Comparison of ENCODE assay signal across 2 cellular contexts in genomic region chr9:19156026-19156474, GRCh38.
TF ChIP-seq lines count a peak whose summit lies in the region.

No MANE protein-coding gene starts in this region.

TF ChIP-seq in SK-N-SH, 30 proteins besides CTCF, POLR2A, EP300 and RAD21 (continued from another document):
- TF ChIP-seq IRF3 (IDR thresholded peaks at IDR 0.05; ENCODE audit: low read depth, low read length), result no peak
- TF ChIP-seq MEF2A (IDR thresholded peaks at IDR 0.05; ENCODE audit: borderline replicate concordance, low read depth), result no peak
- no peak for TF ChIP-seq TAF1 (IDR thresholded peaks at IDR 0.05; ENCODE audit: borderline replicate concordance, low read depth, low read length)
- no peak for TF ChIP-seq RXRA (IDR thresholded peaks at IDR 0.05; ENCODE audit: borderline replicate concordance, low read depth)
- no peak for TF ChIP-seq ZBTB33 (IDR thresholded peaks at IDR 0.05; ENCODE audit: borderline replicate concordance, low read depth)
- no peak for TF ChIP-seq MXI1 (IDR thresholded peaks at IDR 0.05; ENCODE audit: low read depth, low read length)
- no peak for TF ChIP-seq RCOR1 (IDR thresholded peaks at IDR 0.05; ENCODE audit: low read length)
- no peak for TF ChIP-seq FOXM1 (IDR thresholded peaks at IDR 0.05; ENCODE audit: low read depth)
- no peak for TF ChIP-seq TEAD4 (IDR thresholded peaks at IDR 0.05; ENCODE audit: borderline replicate concordance, insufficient read depth)
- no peak for TF ChIP-seq JUND (IDR thresholded peaks at IDR 0.05)
- no peak for TF ChIP-seq TCF12 (IDR thresholded peaks at IDR 0.05)
- TF ChIP-seq NFIC (IDR thresholded peaks at IDR 0.05; ENCODE audit: borderline replicate concordance), result no peak
- TF ChIP-seq CHD2 (IDR thresholded peaks at IDR 0.05; ENCODE audit: low read length, partially characterized antibody), result no peak
- TF ChIP-seq REST (IDR thresholded peaks at IDR 0.05; ENCODE audit: low read depth, low read length), result no peak
- TF ChIP-seq, protein P1, sequence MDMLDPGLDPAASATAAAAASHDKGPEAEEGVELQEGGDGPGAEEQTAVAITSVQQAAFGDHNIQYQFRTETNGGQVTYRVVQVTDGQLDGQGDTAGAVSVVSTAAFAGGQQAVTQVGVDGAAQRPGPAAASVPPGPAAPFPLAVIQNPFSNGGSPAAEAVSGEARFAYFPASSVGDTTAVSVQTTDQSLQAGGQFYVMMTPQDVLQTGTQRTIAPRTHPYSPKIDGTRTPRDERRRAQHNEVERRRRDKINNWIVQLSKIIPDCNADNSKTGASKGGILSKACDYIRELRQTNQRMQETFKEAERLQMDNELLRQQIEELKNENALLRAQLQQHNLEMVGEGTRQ (IDR thresholded peaks at IDR 0.05; ENCODE audit: borderline replicate concordance, low read depth, low read length), result no peak
- no peak for TF ChIP-seq YY1 (IDR thresholded peaks at IDR 0.05; ENCODE audit: low read depth)

TF ChIP-seq in SK-N-SH treated with all-trans-retinoic acid at 6 μM for 48 hours, 23 proteins besides CTCF, POLR2A, EP300 and RAD21 (continued from another document):
- no peak for TF ChIP-seq TSHZ2 (CRISPR knock-in tag; IDR thresholded peaks at IDR 0.05)
- no peak for TF ChIP-seq ARNTL (CRISPR knock-in tag; IDR thresholded peaks at IDR 0.05; ENCODE audit: borderline replicate concordance, low read depth)
- TF ChIP-seq PPARA (CRISPR knock-in tag; IDR thresholded peaks at IDR 0.05; ENCODE audit: borderline replicate concordance), result no peak
- no peak for TF ChIP-seq ZFP30 (CRISPR knock-in tag; IDR thresholded peaks at IDR 0.05)
- no peak for TF ChIP-seq ESRRG (CRISPR knock-in tag; IDR thresholded peaks at IDR 0.05)
- no peak for TF ChIP-seq ZFP3 (CRISPR knock-in tag; IDR thresholded peaks at IDR 0.05)
